In the genomic region with DNA sequence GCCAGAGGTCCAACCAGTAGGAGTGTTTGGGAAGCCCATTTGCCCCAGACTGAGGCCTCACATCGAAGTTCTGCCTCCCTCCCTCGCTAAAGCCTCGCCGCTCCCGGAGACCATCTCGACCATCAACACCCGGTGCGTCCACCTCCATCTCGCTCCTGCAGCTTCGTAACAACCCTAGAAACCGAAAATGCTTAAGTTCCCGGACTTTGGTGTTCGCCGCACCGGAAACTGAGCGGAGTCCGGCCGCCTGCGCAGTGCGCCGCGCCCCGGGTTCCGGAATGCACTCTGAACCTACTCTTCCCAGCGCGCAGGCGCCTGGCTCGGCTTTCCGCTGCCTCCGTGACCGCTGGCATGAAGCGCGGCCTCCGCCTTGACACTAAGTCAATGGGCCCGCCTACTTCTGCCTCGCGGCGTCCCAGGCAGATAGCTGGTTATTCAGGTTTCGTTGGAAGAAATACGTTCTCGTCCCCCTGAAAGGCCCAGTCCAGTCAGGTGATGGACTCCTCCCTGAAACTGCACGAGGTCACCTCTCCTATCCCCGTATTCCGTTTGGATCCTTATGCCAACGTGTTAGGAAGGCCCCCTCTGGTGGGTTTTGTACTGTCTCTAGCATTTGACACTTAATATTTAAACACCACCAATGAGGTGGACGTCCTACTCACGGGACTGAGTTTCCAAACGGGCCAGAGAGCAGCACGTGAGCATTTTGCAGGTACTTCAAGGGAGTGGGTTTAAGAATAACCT, we compare ENCODE assay signal across 1 cellular context.
A peak's percentile ranks its signal among the peaks of the same experiment; 100 is the strongest.
TF ChIP-seq lines count a peak whose summit lies in the region.

No MANE protein-coding gene starts in this region.

TF ChIP-seq in HepG2, 621 proteins besides CTCF, POLR2A, EP300 and RAD21 (continued from another document and continues in another):
- TF ChIP-seq GATAD1 (CRISPR knock-in tag; IDR thresholded peaks at IDR 0.05) (peak; percentile 85), ZNF567 (CRISPR knock-in tag; IDR thresholded peaks at IDR 0.05; ENCODE audit: borderline replicate concordance) (0 out of 2 replicates have a peak, but pooled peaks have one; percentile 6), ZNF263 (CRISPR knock-in tag; IDR thresholded peaks at IDR 0.05) (no peak; the same call in none of the 2 replicates), HNRNPK (IDR thresholded peaks at IDR 0.05; ENCODE audit: low read depth, low read length, poor library complexity, severe bottlenecking) (no peak), ATF1 (CRISPR knock-in tag; IDR thresholded peaks at IDR 0.05) (peak; percentile 49; the same call in 1 of the 2 replicates), DNMT3B (CRISPR knock-in tag; conservative IDR thresholded peaks at IDR 0.05) (0 out of 2 replicates have a peak, but pooled peaks have one; percentile 25), ETV6 (CRISPR knock-in tag; conservative IDR thresholded peaks at IDR 0.05) (no peak; the same call in 1 of the 2 replicates), KAT7 (CRISPR knock-in tag; IDR thresholded peaks at IDR 0.05; ENCODE audit: borderline replicate concordance) (no peak; the same call in 1 of the 2 replicates), YEATS2 (CRISPR knock-in tag; IDR thresholded peaks at IDR 0.05; ENCODE audit: borderline replicate concordance) (peak; percentile 88), ZNF136 (CRISPR knock-in tag; IDR thresholded peaks at IDR 0.05; ENCODE audit: low read depth) (0 out of 2 replicates have a peak, but pooled peaks have one; percentile 59), PHF8 (CRISPR knock-in tag; IDR thresholded peaks at IDR 0.05) (peak; percentile 83), JARID2 (CRISPR knock-in tag; IDR thresholded peaks at IDR 0.05; ENCODE audit: insufficient replicate concordance) (no peak), HOXA7 (CRISPR knock-in tag; IDR thresholded peaks at IDR 0.05) (no peak), TP53 (CRISPR knock-in tag; conservative IDR thresholded peaks at IDR 0.05) (no peak), TARDBP (CRISPR knock-in tag; IDR thresholded peaks at IDR 0.05) (peak; percentile 90), ZNF589 (CRISPR knock-in tag; conservative IDR thresholded peaks at IDR 0.05) (peak; percentile 90), CBX2 (IDR thresholded peaks at IDR 0.05; ENCODE audit: low read depth, low read length) (no peak), CBX2 (CRISPR knock-in tag; IDR thresholded peaks at IDR 0.05; ENCODE audit: low read depth) (0 out of 2 replicates have a peak, but pooled peaks have one; percentile 57), XRCC5 (optimal IDR thresholded peaks at IDR 0.05; ENCODE audit: low read length) (peak; percentile 84), ZFP36L2 (CRISPR knock-in tag; IDR thresholded peaks at IDR 0.05) (no peak), ADNP (CRISPR knock-in tag; IDR thresholded peaks at IDR 0.05) (no peak), ZNF75D (CRISPR knock-in tag; IDR thresholded peaks at IDR 0.05; ENCODE audit: borderline replicate concordance) (no peak), KLF6 (CRISPR knock-in tag; IDR thresholded peaks at IDR 0.05) (peak; percentile 60; the same call in 1 of the 2 replicates), DNMT1 (CRISPR knock-in tag; IDR thresholded peaks at IDR 0.05) (peak; percentile 76; the same call in 1 of the 2 replicates), KLF13 (CRISPR knock-in tag; IDR thresholded peaks at IDR 0.05) (no peak), KDM5B (CRISPR knock-in tag; IDR thresholded peaks at IDR 0.05; ENCODE audit: borderline replicate concordance) (peak; percentile 81), ZNF674 (CRISPR knock-in tag; IDR thresholded peaks at IDR 0.05; ENCODE audit: low read depth) (no peak), DR1 (CRISPR knock-in tag; IDR thresholded peaks at IDR 0.05) (peak; percentile 70), CBFB (CRISPR knock-in tag; IDR thresholded peaks at IDR 0.05) (peak; percentile 40; the same call in 1 of the 2 replicates), SPEN (CRISPR knock-in tag; IDR thresholded peaks at IDR 0.05; ENCODE audit: low read depth) (peak; percentile 96), FLYWCH1 (CRISPR knock-in tag; IDR thresholded peaks at IDR 0.05) (peak; percentile 96), TMF1 (CRISPR knock-in tag; IDR thresholded peaks at IDR 0.05; ENCODE audit: low read depth) (no peak), ZNF274 (CRISPR knock-in tag; IDR thresholded peaks at IDR 0.05) (peak; percentile 91), ZNF788 (CRISPR knock-in tag; IDR thresholded peaks at IDR 0.05; ENCODE audit: borderline replicate concordance) (peak; percentile 77), SALL1 (CRISPR knock-in tag; IDR thresholded peaks at IDR 0.05) (peak; percentile 95), ZNF207 (IDR thresholded peaks at IDR 0.05; ENCODE audit: borderline replicate concordance) (no peak)
- TF ChIP-seq, protein P1, sequence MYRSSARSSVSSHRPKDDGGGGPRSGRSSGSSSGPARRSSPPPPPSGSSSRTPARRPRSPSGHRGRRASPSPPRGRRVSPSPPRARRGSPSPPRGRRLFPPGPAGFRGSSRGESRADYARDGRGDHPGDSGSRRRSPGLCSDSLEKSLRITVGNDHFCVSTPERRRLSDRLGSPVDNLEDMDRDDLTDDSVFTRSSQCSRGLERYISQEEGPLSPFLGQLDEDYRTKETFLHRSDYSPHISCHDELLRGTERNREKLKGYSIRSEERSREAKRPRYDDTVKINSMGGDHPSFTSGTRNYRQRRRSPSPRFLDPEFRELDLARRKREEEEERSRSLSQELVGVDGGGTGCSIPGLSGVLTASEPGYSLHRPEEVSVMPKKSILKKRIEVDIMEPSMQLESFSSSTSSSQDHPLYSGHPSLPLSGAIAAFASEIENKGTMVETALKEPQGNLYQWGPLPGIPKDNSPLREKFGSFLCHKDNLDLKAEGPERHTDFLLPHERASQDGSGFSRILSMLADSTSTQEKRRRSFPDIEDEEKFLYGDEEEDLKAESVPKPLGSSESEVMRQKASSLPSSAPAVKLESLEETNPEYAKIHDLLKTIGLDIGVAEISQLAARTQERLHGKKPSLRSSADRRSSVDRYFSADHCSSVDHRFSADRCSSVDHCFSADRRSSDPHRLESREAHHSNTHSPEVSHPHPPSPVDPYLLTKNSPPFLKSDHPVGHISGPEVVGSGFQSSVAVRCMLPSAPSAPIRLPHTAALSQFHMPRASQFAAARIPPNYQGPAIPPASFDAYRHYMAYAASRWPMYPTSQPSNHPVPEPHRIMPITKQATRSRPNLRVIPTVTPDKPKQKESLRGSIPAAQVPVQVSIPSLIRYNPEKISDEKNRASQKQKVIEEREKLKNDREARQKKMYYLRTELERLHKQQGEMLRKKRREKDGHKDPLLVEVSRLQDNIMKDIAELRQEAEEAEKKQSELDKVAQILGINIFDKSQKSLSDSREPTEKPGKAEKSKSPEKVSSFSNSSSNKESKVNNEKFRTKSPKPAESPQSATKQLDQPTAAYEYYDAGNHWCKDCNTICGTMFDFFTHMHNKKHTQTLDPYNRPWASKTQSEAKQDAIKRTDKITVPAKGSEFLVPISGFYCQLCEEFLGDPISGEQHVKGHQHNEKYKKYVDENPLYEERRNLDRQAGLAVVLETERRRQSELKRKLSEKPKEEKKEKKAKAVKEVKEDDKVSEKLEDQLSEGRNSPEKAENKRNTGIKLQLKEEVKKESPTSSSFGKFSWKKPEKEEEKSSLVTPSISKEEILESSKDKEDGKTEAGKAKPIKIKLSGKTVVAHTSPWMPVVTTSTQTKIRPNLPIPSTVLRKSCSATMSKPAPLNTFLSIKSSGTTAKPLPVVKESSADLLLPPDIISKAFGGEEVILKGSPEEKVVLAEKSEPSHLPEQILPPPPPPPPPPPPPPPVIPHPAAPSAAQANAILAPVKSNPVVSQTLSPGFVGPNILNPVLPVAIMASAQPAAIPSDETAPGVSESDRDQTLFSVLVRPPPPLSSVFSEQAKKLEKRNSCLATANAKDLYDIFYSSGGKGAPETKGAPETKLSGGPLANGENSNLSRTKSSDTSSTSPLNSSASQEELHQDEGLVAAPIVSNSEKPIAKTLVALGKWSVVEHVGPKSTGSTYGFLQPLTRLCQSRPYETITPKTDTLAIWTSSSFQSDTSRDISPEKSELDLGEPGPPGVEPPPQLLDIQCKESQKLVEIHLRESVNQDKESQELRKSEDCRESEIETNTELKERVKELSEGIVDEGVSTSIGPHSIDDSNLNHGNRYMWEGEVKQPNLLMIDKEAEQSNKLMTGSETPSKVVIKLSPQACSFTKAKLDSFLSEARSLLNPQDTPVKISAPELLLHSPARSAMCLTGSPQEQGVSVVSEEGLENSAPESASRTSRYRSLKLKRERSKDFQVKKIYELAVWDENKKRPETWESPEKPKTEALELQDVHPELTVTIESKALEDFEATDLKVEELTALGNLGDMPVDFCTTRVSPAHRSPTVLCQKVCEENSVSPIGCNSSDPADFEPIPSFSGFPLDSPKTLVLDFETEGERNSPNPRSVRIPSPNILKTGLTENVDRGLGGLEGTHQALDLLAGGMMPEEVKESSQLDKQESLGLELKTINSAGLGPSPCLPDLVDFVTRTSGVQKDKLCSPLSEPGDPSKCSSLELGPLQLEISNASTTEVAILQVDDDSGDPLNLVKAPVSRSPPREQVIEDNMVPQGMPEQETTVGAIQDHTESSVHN (CRISPR knock-in tag; IDR thresholded peaks at IDR 0.05): peak; percentile 84; the same call in 1 of the 2 replicates
- TF ChIP-seq, protein P2, sequence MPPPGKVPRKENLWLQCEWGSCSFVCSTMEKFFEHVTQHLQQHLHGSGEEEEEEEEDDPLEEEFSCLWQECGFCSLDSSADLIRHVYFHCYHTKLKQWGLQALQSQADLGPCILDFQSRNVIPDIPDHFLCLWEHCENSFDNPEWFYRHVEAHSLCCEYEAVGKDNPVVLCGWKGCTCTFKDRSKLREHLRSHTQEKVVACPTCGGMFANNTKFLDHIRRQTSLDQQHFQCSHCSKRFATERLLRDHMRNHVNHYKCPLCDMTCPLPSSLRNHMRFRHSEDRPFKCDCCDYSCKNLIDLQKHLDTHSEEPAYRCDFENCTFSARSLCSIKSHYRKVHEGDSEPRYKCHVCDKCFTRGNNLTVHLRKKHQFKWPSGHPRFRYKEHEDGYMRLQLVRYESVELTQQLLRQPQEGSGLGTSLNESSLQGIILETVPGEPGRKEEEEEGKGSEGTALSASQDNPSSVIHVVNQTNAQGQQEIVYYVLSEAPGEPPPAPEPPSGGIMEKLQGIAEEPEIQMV (CRISPR knock-in tag; IDR thresholded peaks at IDR 0.05; ENCODE audit: low read depth): peak; percentile 85; the same call in 1 of the 2 replicates
- TF ChIP-seq, protein P3, sequence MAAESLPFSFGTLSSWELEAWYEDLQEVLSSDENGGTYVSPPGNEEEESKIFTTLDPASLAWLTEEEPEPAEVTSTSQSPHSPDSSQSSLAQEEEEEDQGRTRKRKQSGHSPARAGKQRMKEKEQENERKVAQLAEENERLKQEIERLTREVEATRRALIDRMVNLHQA (CRISPR knock-in tag; IDR thresholded peaks at IDR 0.05): no peak; the same call in 1 of the 2 replicates
- TF ChIP-seq, protein P4, sequence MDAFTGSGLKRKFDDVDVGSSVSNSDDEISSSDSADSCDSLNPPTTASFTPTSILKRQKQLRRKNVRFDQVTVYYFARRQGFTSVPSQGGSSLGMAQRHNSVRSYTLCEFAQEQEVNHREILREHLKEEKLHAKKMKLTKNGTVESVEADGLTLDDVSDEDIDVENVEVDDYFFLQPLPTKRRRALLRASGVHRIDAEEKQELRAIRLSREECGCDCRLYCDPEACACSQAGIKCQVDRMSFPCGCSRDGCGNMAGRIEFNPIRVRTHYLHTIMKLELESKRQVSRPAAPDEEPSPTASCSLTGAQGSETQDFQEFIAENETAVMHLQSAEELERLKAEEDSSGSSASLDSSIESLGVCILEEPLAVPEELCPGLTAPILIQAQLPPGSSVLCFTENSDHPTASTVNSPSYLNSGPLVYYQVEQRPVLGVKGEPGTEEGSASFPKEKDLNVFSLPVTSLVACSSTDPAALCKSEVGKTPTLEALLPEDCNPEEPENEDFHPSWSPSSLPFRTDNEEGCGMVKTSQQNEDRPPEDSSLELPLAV (CRISPR knock-in tag; conservative IDR thresholded peaks at IDR 0.05; ENCODE audit: low read depth): no peak
- TF ChIP-seq, protein P5, sequence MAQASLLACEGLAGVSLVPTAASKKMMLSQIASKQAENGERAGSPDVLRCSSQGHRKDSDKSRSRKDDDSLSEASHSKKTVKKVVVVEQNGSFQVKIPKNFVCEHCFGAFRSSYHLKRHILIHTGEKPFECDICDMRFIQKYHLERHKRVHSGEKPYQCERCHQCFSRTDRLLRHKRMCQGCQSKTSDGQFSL (CRISPR knock-in tag; IDR thresholded peaks at IDR 0.05): no peak
- TF ChIP-seq, protein P6, sequence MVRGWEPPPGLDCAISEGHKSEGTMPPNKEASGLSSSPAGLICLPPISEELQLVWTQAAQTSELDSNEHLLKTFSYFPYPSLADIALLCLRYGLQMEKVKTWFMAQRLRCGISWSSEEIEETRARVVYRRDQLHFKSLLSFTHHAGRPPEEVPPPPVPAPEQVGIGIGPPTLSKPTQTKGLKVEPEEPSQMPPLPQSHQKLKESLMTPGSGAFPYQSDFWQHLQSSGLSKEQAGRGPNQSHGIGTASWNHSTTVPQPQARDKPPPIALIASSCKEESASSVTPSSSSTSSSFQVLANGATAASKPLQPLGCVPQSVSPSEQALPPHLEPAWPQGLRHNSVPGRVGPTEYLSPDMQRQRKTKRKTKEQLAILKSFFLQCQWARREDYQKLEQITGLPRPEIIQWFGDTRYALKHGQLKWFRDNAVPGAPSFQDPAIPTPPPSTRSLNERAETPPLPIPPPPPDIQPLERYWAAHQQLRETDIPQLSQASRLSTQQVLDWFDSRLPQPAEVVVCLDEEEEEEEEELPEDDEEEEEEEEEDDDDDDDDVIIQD (CRISPR knock-in tag; IDR thresholded peaks at IDR 0.05; ENCODE audit: low read depth): peak; percentile 81; the same call in 1 of the 2 replicates
- TF ChIP-seq, protein P7, sequence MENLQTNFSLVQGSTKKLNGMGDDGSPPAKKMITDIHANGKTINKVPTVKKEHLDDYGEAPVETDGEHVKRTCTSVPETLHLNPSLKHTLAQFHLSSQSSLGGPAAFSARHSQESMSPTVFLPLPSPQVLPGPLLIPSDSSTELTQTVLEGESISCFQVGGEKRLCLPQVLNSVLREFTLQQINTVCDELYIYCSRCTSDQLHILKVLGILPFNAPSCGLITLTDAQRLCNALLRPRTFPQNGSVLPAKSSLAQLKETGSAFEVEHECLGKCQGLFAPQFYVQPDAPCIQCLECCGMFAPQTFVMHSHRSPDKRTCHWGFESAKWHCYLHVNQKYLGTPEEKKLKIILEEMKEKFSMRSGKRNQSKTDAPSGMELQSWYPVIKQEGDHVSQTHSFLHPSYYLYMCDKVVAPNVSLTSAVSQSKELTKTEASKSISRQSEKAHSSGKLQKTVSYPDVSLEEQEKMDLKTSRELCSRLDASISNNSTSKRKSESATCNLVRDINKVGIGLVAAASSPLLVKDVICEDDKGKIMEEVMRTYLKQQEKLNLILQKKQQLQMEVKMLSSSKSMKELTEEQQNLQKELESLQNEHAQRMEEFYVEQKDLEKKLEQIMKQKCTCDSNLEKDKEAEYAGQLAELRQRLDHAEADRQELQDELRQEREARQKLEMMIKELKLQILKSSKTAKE (CRISPR knock-in tag; IDR thresholded peaks at IDR 0.05; ENCODE audit: borderline replicate concordance): 0 out of 2 replicates have a peak, but pooled peaks have one; percentile 17
- TF ChIP-seq, protein P8, sequence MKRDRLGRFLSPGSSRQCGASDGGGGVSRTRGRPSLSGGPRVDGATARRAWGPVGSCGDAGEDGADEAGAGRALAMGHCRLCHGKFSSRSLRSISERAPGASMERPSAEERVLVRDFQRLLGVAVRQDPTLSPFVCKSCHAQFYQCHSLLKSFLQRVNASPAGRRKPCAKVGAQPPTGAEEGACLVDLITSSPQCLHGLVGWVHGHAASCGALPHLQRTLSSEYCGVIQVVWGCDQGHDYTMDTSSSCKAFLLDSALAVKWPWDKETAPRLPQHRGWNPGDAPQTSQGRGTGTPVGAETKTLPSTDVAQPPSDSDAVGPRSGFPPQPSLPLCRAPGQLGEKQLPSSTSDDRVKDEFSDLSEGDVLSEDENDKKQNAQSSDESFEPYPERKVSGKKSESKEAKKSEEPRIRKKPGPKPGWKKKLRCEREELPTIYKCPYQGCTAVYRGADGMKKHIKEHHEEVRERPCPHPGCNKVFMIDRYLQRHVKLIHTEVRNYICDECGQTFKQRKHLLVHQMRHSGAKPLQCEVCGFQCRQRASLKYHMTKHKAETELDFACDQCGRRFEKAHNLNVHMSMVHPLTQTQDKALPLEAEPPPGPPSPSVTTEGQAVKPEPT (CRISPR knock-in tag; IDR thresholded peaks at IDR 0.05; ENCODE audit: low read depth): peak; percentile 88
